Comparison of ENCODE assay signal across 16 cellular contexts in the genomic region with DNA sequence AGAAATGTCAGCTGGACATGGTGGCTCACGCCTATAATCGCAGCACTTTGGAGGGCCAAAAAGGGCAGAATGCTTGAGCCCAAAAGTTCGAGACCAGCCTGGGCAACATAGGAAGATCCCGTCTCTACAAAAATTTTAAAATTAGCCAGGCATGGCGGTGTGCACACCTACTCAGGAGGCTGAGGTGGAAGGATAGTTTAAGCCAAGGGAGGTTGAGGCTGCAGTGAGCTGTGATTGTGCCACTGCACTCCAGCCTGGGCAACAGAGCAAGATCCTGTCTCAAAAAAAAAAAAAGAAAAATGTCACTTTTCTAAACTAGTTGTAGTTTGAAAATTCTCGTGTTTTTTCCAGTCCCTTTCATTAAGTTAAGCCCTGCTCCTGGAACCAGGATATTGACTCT.
"Had no signal": no experiment of that assay in that cellular context is flagged by ENCODE, and none has a peak within 500 bp of the region (broad histone marks: within the 10 kb centered on the region; RNA-seq: fewer than 3 reads in every experiment).

No MANE protein-coding gene starts in this region.

- H3K27me3 ChIP-seq: heart right ventricle, left lung, right atrium auricular region, vagina had no signal

- H3K4me1 ChIP-seq: left lung had no signal

- H3K36me3 ChIP-seq: heart right ventricle, left lung, right atrium auricular region, thoracic aorta, vagina had no signal

- H3K27ac ChIP-seq: heart right ventricle, left lung, right atrium auricular region, thoracic aorta, vagina, VCaP had no signal

- H3K4me3 Mint-ChIP-seq: activated CD4-positive, alpha-beta memory T cell treated with anti-CD3 and anti-CD28 coated beads, Interleukin-2, amount 10 ng/mL, durations not matched to agents 7 days and 5 days; activated CD4-positive, alpha-beta T cell treated with anti-CD3 and anti-CD28 coated beads for 36 hours; memory B cell had no signal

- H3K27ac Mint-ChIP-seq: activated CD4-positive, alpha-beta memory T cell treated with anti-CD3 and anti-CD28 coated beads, Interleukin-2, amount 10 ng/mL, durations not matched to agents 7 days and 5 days; activated CD4-positive, alpha-beta T cell treated with anti-CD3 and anti-CD28 coated beads for 36 hours; memory B cell had no signal

- H3K9me3 ChIP-seq: heart right ventricle, left lung, right atrium auricular region, thoracic aorta, vagina had no signal

- H3K27me3 Mint-ChIP-seq: activated CD4-positive, alpha-beta memory T cell treated with anti-CD3 and anti-CD28 coated beads, Interleukin-2, amount 10 ng/mL, durations not matched to agents 7 days and 5 days; activated CD4-positive, alpha-beta T cell treated with anti-CD3 and anti-CD28 coated beads for 36 hours; memory B cell had no signal

- H3K9me3 Mint-ChIP-seq: activated CD4-positive, alpha-beta memory T cell treated with anti-CD3 and anti-CD28 coated beads, Interleukin-2, amount 10 ng/mL, durations not matched to agents 7 days and 5 days; memory B cell had no signal

- ATAC-seq: activated CD4-positive, alpha-beta T cell treated with anti-CD3 and anti-CD28 coated beads for 36 hours; heart right ventricle; left lung; stimulated activated naive CD8-positive, alpha-beta T cell treated with anti-CD3 and anti-CD28 coated beads, Interleukin-15, Interleukin-2, amounts not matched to agents 100 U/mL and 50 U/mL, for 24 hours had no signal

- H3K4me3 ChIP-seq: heart right ventricle, left lung, right atrium auricular region, thoracic aorta, vagina had no signal

- DNase-seq: activated CD4-positive, alpha-beta memory T cell treated with anti-CD3 and anti-CD28 coated beads, Interleukin-2, amount 10 ng/mL, durations not matched to agents 7 days and 5 days; activated CD4-positive, alpha-beta T cell treated with anti-CD3 and anti-CD28 coated beads for 36 hours; activated naive CD4-positive, alpha-beta T cell; activated T-cell treated with anti-CD3 and anti-CD28 coated beads, Interleukin-2, amount 50 U/mL, for 48 hours; effector CD4-positive, alpha-beta T cell; heart right ventricle; islet precursor cell; left lung; stimulated activated CD4-positive, alpha-beta T cell treated with anti-CD3 and anti-CD28 coated beads, Interleukin-2, amount 100 ng/mL, for 24 hours; stimulated activated naive CD8-positive, alpha-beta T cell treated with anti-CD3 and anti-CD28 coated beads, Interleukin-15, Interleukin-2, amounts not matched to agents 100 U/mL and 50 U/mL, for 24 hours; T-helper 9 cell had no signal
